11 cellular contexts compared by ENCODE assay signal in genomic region chr1:69406244-69406643, GRCh38.
"Had no signal": no experiment of that assay in that cellular context is flagged by ENCODE, and none has a peak within 500 bp of the region (broad histone marks: within the 10 kb centered on the region; RNA-seq: fewer than 3 reads in every experiment).

No MANE protein-coding gene starts in this region.

- H3K9ac ChIP-seq: GM23248 had no signal

- H3K4me1 ChIP-seq: HAP-1 had no signal

- H3K4me3 ChIP-seq: GM23248, GM23338, HAP-1 had no signal

- DNase-seq: GM23248, GOT3, H7, H9, HCEC 1CT, HFFc6 had no signal

- ATAC-seq: GM23338, HCT116 had no signal

- H3K4me3 Mint-ChIP-seq: GM23338, H9, HFFc6 had no signal

- H3K36me3 ChIP-seq: HAP-1 had no signal

- H3K4me1 Mint-ChIP-seq: GM23338 had no signal

- H3K27ac Mint-ChIP-seq: GM23338, H9, HFFc6 had no signal

- H3K4me2 ChIP-seq: GM23338 had no signal

- H2AFZ ChIP-seq: GM23248, GM23338 had no signal

- H3K9me3 ChIP-seq: HAP-1 had no signal

- H3K27ac ChIP-seq: GM23248 had no signal

- FAIRE-seq: H1, H54 had no signal

- H3K9me3 Mint-ChIP-seq: H9 had no signal
